In the genomic region with DNA sequence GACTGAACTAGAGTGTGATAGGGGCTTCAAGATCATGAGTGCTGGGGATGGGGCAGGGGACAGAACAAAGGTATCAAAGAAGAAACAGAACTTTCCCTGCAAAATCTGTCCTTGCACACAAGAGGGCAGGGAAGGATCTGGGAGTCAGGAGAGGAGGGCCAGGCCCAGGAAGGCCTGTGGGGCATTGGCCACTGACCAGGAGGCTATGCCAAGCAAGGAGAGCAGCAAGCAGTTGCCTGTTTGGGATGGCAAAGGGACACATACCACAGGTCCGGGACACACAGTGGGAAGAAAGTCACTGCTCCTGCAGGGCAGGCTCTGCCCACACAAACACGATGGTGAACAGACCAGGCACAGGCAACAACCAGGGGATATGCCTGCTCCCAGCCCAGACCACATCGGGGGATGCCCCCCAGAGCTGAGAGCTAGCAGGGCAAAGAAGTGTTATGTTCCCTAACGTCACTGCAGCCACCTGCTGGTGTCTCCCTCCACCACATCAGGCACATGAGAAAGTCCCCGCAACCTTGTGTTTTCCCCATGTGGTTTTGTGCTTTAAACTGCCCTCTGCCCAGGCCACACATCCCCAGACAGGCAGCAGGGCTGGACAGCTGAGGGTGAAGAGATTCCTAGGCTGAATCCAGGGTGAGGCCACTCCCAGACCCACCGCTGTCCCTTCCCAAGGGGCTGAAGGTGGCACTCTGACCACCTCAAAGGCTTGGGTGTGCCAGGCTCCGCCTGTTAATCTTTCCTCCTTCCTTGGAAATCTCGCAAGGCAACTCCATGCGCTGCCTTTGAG, we compare ENCODE assay signal across 10 cellular contexts. TPM values are rescaled to one million over a fixed set of nuclear protein-coding genes. Genes with fewer than 3 reads are reported as not detected.
A peak's percentile ranks its signal among the peaks of the same experiment; 100 is the strongest.
DNase-seq lines count a peak whose midpoint lies in the region; ATAC-seq and TF ChIP-seq lines count a peak whose summit lies in the region.
"Had no signal": no experiment of that assay in that cellular context is flagged by ENCODE, and none has a peak within 500 bp of the region (broad histone marks: within the 10 kb centered on the region; RNA-seq: fewer than 3 reads in every experiment).

No MANE protein-coding gene starts in this region.

- H3K4me3 ChIP-seq in Caco-2 (ENCODE audit: low read depth, low read length) = no peak overlapping the region
- H3K4me3 ChIP-seq: cardiac muscle cell, Peyer's patch had no signal

- no peaks in the 10 kb centered on the region for H3K4me1 ChIP-seq in Caco-2

- H3K27me3 ChIP-seq in Caco-2 (replicated peaks; ENCODE audit: control insufficient read depth, insufficient read depth, low read length) = no peaks in the 10 kb centered on the region
- H3K27me3 ChIP-seq: cardiac muscle cell, Peyer's patch had no signal

- peak; percentile 60 for ATAC-seq in HG02970 (IDR thresholded peaks at IDR 0.05; ENCODE audit: low FRiP score, unreplicated experiment)
- peak; percentile 72 for ATAC-seq in activated B cell treated with CpG ODN at 0.5 μM for 24 hours (ENCODE audit: low read depth)
- peak; percentile 90 for ATAC-seq in stimulated activated naive CD8-positive, alpha-beta T cell treated with anti-CD3 and anti-CD28 coated beads, Interleukin-15, amount 100 ng/mL, for 72 hours

- H3K36me3 Mint-ChIP-seq in activated B cell treated with CpG ODN at 0.5 μM for 24 hours (ENCODE audit: low read depth) (peaks cover 47% of the 10 kb centered on the region), Caco-2 (ENCODE audit: insufficient read depth, unreplicated experiment) (no peaks in the 10 kb centered on the region)

- H3K9me3 Mint-ChIP-seq in activated B cell treated with CpG ODN at 0.5 μM for 24 hours (no peaks in the 10 kb centered on the region), Caco-2 (ENCODE audit: unreplicated experiment) (no peaks in the 10 kb centered on the region)
- H3K9me3 Mint-ChIP-seq in stimulated activated naive CD8-positive, alpha-beta T cell treated with anti-CD3 and anti-CD28 coated beads, Interleukin-15, amount 100 ng/mL, for 72 hours = no peaks in the 10 kb centered on the region

- H3K9me3 ChIP-seq in Caco-2 = no peaks in the 10 kb centered on the region
- H3K9me3 ChIP-seq: Peyer's patch had no signal

- no TSS peak for BruUV-seq in Caco-2 (replicated peaks; lab: Mats Ljungman, UMichigan)

- TF ChIP-seq CTCF in activated B cell treated with CpG ODN at 0.5 μM for 24 hours (IDR thresholded peaks at IDR 0.05) (no peak), Caco-2 (IDR thresholded peaks at IDR 0.05; ENCODE audit: insufficient read depth in 1 of 2, low read depth in 1 of 2, low read length in 1 of 2, severe bottlenecking in 1 of 2, unreplicated experiment in 1 of 2) (no peak)

- H3K27ac Mint-ChIP-seq in activated B cell treated with CpG ODN at 0.5 μM for 24 hours = no peak overlapping the region
- peak overlapping the region in 1 of 2 donors; percentile 80 for H3K27ac Mint-ChIP-seq in stimulated activated naive CD8-positive, alpha-beta T cell treated with anti-CD3 and anti-CD28 coated beads, Interleukin-15, amount 100 ng/mL, for 72 hours
- H3K27ac Mint-ChIP-seq in Caco-2 (ENCODE audit: unreplicated experiment) = no peak overlapping the region

- no peaks in the 10 kb centered on the region for H3K36me3 ChIP-seq in Caco-2 (ENCODE audit: control insufficient read depth, insufficient read depth, low read length)
- H3K36me3 ChIP-seq: cardiac muscle cell had no signal

- H3K4me1 Mint-ChIP-seq in activated B cell treated with CpG ODN at 0.5 μM for 24 hours (peaks cover 10% of the 10 kb centered on the region), Caco-2 (ENCODE audit: low read depth, unreplicated experiment) (no peaks in the 10 kb centered on the region)
- peaks cover 52% of the 10 kb centered on the region for H3K4me1 Mint-ChIP-seq in stimulated activated naive CD8-positive, alpha-beta T cell treated with anti-CD3 and anti-CD28 coated beads, Interleukin-15, amount 100 ng/mL, for 72 hours

- H3K27me3 Mint-ChIP-seq in activated B cell treated with CpG ODN at 0.5 μM for 24 hours (no peaks in the 10 kb centered on the region), Caco-2 (ENCODE audit: insufficient read depth, unreplicated experiment) (no peaks in the 10 kb centered on the region)
- H3K27me3 Mint-ChIP-seq in stimulated activated naive CD8-positive, alpha-beta T cell treated with anti-CD3 and anti-CD28 coated beads, Interleukin-15, amount 100 ng/mL, for 72 hours = no peaks in the 10 kb centered on the region

- intact Hi-C loops in activated B cell treated with CpG ODN at 0.5 μM for 24 hours (cut with micrococcal nuclease) (loop anchor here (1.0 to 5.0 kb wide), 3 partner anchors 98 to 413 kb away; a partner anchor contains a TSS), Caco-2 (cut with micrococcal nuclease; ENCODE audit: unreplicated experiment) (loop anchor here (1.0 to 5.0 kb wide), 2 partner anchors 72 to 79 kb away; no protein-coding TSS in a partner anchor)

- CTCF ChIA-PET in activated B cell treated with CpG ODN at 0.5 μM for 24 hours (lab: Charles Lee) = interaction anchor here (4.1 to 15.6 kb wide), 3 partner anchors 49 to 144 kb away, joined by 38 to 327 read pairs (median 53); no protein-coding TSS in a partner anchor
- CTCF ChIA-PET in Caco-2 (lab: Charles Lee) = interaction anchor here (1.0 kb wide), 1 partner anchor 73 kb away, joined by 3 read pairs; no protein-coding TSS in a partner anchor

- POLR2A ChIA-PET in activated B cell treated with CpG ODN at 0.5 μM for 24 hours (lab: Charles Lee) (no interaction called here), Caco-2 (lab: Charles Lee) (no interaction called here)

- DNase-seq in stimulated activated CD4-positive, alpha-beta T cell treated with anti-CD3 and anti-CD28 coated beads, Interleukin-15, amount 100 ng/mL, for 24 hours = peak; percentile 24
- DNase-seq in stimulated activated CD4-positive, alpha-beta T cell treated with anti-CD3 and anti-CD28 coated beads, Interleukin-4, amount 100 ng/mL, for 4 hours = no peak
- DNase-seq in activated B cell treated with CpG ODN at 0.5 μM for 24 hours (no peak), MV-4-11 (lab: John Stamatoyannopoulos, UW) (no peak), Caco-2 (no peak)
- DNase-seq in stimulated activated naive CD8-positive, alpha-beta T cell treated with anti-CD3 and anti-CD28 coated beads, Interleukin-15, amount 100 ng/mL, for 72 hours = peak; percentile 75 to 89
- DNase-seq in activated naive CD4-positive, alpha-beta T cell treated with anti-CD3 and anti-CD28 coated beads, Interleukin-2, amount 50 U/mL, for 16 hours = no peak
- DNase-seq: Peyer's patch had no signal

- H3K4me3 Mint-ChIP-seq in activated B cell treated with CpG ODN at 0.5 μM for 24 hours (no peak overlapping the region), Caco-2 (ENCODE audit: unreplicated experiment) (no peak overlapping the region)
- peak overlapping the region; percentile 9 to 51 for H3K4me3 Mint-ChIP-seq in stimulated activated naive CD8-positive, alpha-beta T cell treated with anti-CD3 and anti-CD28 coated beads, Interleukin-15, amount 100 ng/mL, for 72 hours

RNA-seq across cellular contexts. Expression of a gene that starts 53.6 kb away (rescaled TPM):
- total RNA-seq in activated B cell treated with CpG ODN at 0.5 μM for 24 hours = 28.1 and 31.8 TPM in 2 replicates
- total RNA-seq in Caco-2 (2022) = 2.4 and 2.6 TPM in 2 replicates

Comparison
In these comparisons a context has a peak if more than half of its experiments do, and no peak if none do; other contexts are left out.
1. DNase-seq: peak in stimulated activated CD4-positive, alpha-beta T cell treated with anti-CD3 and anti-CD28 coated beads, Interleukin-15, amount 100 ng/mL, for 24 hours (single experiment) and stimulated activated naive CD8-positive, alpha-beta T cell treated with anti-CD3 and anti-CD28 coated beads, Interleukin-15, amount 100 ng/mL, for 72 hours (2 of 2); none in stimulated activated CD4-positive, alpha-beta T cell treated with anti-CD3 and anti-CD28 coated beads, Interleukin-4, amount 100 ng/mL, for 4 hours (0 of 2), activated B cell treated with CpG ODN at 0.5 μM for 24 hours (single experiment), MV-4-11 (single experiment), activated naive CD4-positive, alpha-beta T cell treated with anti-CD3 and anti-CD28 coated beads, Interleukin-2, amount 50 U/mL, for 16 hours (single experiment) and Caco-2 (0 of 2).
2. H3K4me3 Mint-ChIP-seq: peak in stimulated activated naive CD8-positive, alpha-beta T cell treated with anti-CD3 and anti-CD28 coated beads, Interleukin-15, amount 100 ng/mL, for 72 hours (2 of 2); none in activated B cell treated with CpG ODN at 0.5 μM for 24 hours (single experiment) and Caco-2 (single experiment).
3. Peak in every context shown above with its lines, with median percentiles within 50 percentile points of each other: ATAC-seq.